19 cellular contexts compared by ENCODE assay signal in the genomic region with DNA sequence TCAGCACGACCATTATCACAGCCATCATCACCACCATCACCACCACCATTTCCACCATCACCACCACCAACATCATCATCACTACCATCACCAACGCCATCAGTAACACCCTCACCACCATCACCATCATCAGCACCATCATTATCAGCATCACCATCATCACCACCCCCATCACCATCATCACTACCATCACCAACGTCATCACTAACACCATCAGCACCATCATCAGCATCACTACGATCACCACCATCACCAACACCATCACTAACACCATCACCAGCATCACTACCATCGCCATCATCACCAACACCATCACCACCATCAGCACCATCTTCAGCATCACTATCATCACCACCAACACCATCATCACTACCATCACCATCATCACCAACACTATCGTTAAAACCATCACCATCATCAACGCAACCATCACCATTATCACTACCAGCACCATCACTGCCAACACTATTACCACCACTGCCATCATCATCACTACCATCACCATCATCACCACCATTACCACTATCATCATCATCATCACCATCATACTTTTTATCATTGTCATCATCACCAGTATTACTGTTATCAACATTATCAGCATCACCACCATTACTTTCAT. TPM values are rescaled to one million over a fixed set of nuclear protein-coding genes. Genes with fewer than 3 reads are reported as not detected.
DNase-seq lines count a peak whose midpoint lies in the region; ATAC-seq, FAIRE-seq and TF ChIP-seq lines count a peak whose summit lies in the region.
"Had no signal": no experiment of that assay in that cellular context is flagged by ENCODE, and none has a peak within 500 bp of the region (broad histone marks: within the 10 kb centered on the region; RNA-seq: fewer than 3 reads in every experiment).

No MANE protein-coding gene starts in this region.

- no peaks in the 10 kb centered on the region for H3K36me3 ChIP-seq in K562 (ENCODE audit: control insufficient read depth, insufficient read depth, low read length)
- no peaks in the 10 kb centered on the region for H3K36me3 ChIP-seq in neuronal stem cell (replicated peaks in 1 of 2; ENCODE audit: control insufficient read depth in 2 of 2, insufficient read depth in 2 of 2, low read length in 2 of 2)
- no peaks in the 10 kb centered on the region for H3K36me3 ChIP-seq in MG63
- H3K36me3 ChIP-seq: BE2C, HAP-1 had no signal

- BruUV-seq in K562 (replicated peaks; lab: Mats Ljungman, UMichigan) = no TSS peak

- no peaks in the 10 kb centered on the region for H3K79me1 ChIP-seq in neuronal stem cell (ENCODE audit: low read depth, low read length)

- H3K9ac ChIP-seq in K562 (ENCODE audit: insufficient read depth in 1 of 2, low read depth in 2 of 2, low read length in 2 of 2) = no peak overlapping the region
- no peak overlapping the region for H3K9ac ChIP-seq in neuronal stem cell (ENCODE audit: low read depth, low read length, poor library complexity)

- no peaks in the 10 kb centered on the region for H3K9me1 ChIP-seq in K562 (ENCODE audit: control insufficient read depth, insufficient read depth, low read length)

- in situ Hi-C loops in K562 (cut with MboI) = no loop called here

- H2BK15ac ChIP-seq in neuronal stem cell (ENCODE audit: low read length) = no peak overlapping the region

- no peak overlapping the region for H4K91ac ChIP-seq in neuronal stem cell (ENCODE audit: low read depth, low read length, poor library complexity)

- no peak overlapping the region for H2AK5ac ChIP-seq in neuronal stem cell (ENCODE audit: low read depth, low read length)

- TF ChIP-seq RAD21 in K562 (CRISPR knock-in tag; conservative IDR thresholded peaks at IDR 0.05 in 1 of 2, IDR thresholded peaks at IDR 0.05 in 1 of 2) = no peak

- H3K4me2 ChIP-seq in K562 (ENCODE audit: insufficient read depth, low read length) = no peak overlapping the region
- no peak overlapping the region for H3K4me2 ChIP-seq in neuronal stem cell (ENCODE audit: insufficient read depth, low read length, poor library complexity, severe bottlenecking)

- no peaks in the 10 kb centered on the region for H3K79me2 ChIP-seq in K562 (ENCODE audit: control insufficient read depth, insufficient read depth, low read length)

- no peak overlapping the region for H2BK120ac ChIP-seq in neuronal stem cell (ENCODE audit: low read depth, low read length)

- H3K27me3 ChIP-seq in K562 (ENCODE audit: control insufficient read depth in 2 of 2, insufficient read depth in 2 of 2, low read length in 2 of 2) (peaks cover 18 to 40% of the 10 kb centered on the region in 2 experiments), neuronal stem cell (ENCODE audit: control insufficient read depth in 3 of 3, insufficient read depth in 3 of 3, low read depth in 1 of 3, low read length in 3 of 3) (peaks cover 0 to 15% (median 0%) of the 10 kb centered on the region in 3 experiments), MG63 (no peaks in the 10 kb centered on the region)
- H3K27me3 ChIP-seq: BE2C had no signal

- no peak for FAIRE-seq in K562 (lab: Jason Lieb, UNC)
- FAIRE-seq: A204.1, D721Med, G401.6, GM12891 had no signal

- H3K4me3 ChIP-seq in K562 = no peak overlapping the region
- H3K4me3 ChIP-seq in neuronal stem cell (ENCODE audit: low read length in 2 of 2) = peak overlapping the region in 1 of 2 donors; percentile 57
- H3K4me3 ChIP-seq in MG63 = no peak overlapping the region
- H3K4me3 ChIP-seq: HAP-1 had no signal

- no peak overlapping the region for H4K8ac ChIP-seq in neuronal stem cell (ENCODE audit: low read depth, low read length)

- H3K4ac ChIP-seq in neuronal stem cell (ENCODE audit: low read length) = no peak overlapping the region

- H3K14ac ChIP-seq in neuronal stem cell (ENCODE audit: low read length) = peak overlapping the region; percentile 21

- no peaks in the 10 kb centered on the region; the same call in none of the 2 replicates for H4K20me1 ChIP-seq in K562 (replicated peaks; ENCODE audit: control insufficient read depth, insufficient read depth, low read length)

- TF ChIP-seq EP300 in K562 (IDR thresholded peaks at IDR 0.05; ENCODE audit: low read length) = no peak

- ATAC-seq in K562 = no peak

- H3K27ac ChIP-seq in K562 (ENCODE audit: extremely low read depth, low read depth, low read length) = no peak overlapping the region
- H3K27ac ChIP-seq in neuronal stem cell (replicated peaks; ENCODE audit: low read length) = no peak overlapping the region
- H3K27ac ChIP-seq: C4-2B had no signal

- CTCF ChIA-PET in HEK293T (lab: Yijun Ruan, JAX) = no interaction called here
- CTCF ChIA-PET in K562 (lab: Yijun Ruan, JAX; ENCODE audit: low intra/inter-chr PET ratio) = no interaction called here

- H3K4me1 ChIP-seq in K562 (replicated peaks in 1 of 2; ENCODE audit: control insufficient read depth in 2 of 2, insufficient read depth in 2 of 2, low read length in 2 of 2) (peaks cover 2 to 10% of the 10 kb centered on the region in 2 experiments; a peak in 2 of 5 replicates), neuronal stem cell (ENCODE audit: control insufficient read depth in 2 of 2, insufficient read depth in 1 of 2, low read depth in 1 of 2, low read length in 2 of 2) (no peaks in the 10 kb centered on the region)
- H3K4me1 ChIP-seq: BE2C, Caco-2, HAP-1 had no signal

- no peak overlapping the region for H2BK12ac ChIP-seq in neuronal stem cell (ENCODE audit: low read length)

- no peak overlapping the region for H2BK5ac ChIP-seq in neuronal stem cell (ENCODE audit: low read length)

- WGBS in K562 (ENCODE audit: insufficient coverage, low coverage, missing lambda C conversion rate) = 0% methylated on average over 7 of the region's 7 CpGs
- WGBS in neuronal stem cell (ENCODE audit: extremely low coverage in 2 of 2, insufficient read length in 2 of 2, insufficient replicate concordance in 1 of 2), 2 donors = 100% methylated on average over 2 to 3 of the region's 7 CpGs

- H2AFZ ChIP-seq in K562 (ENCODE audit: low read depth, low read length) (no peak overlapping the region), neuronal stem cell (ENCODE audit: low read length) (no peak overlapping the region)

- POLR2A ChIA-PET in HEK293T (lab: Yijun Ruan, JAX) = no interaction called here
- POLR2A ChIA-PET in K562 (lab: Yijun Ruan, JAX) = no interaction called here

- H3K18ac ChIP-seq in neuronal stem cell (ENCODE audit: low read length) = no peak overlapping the region

- H3K9me3 ChIP-seq in K562 (replicated peaks; ENCODE audit: control insufficient read depth, insufficient read depth, low read depth, low read length) = no peaks in the 10 kb centered on the region
- H3K9me3 ChIP-seq in neuronal stem cell (replicated peaks in 1 of 2; ENCODE audit: control insufficient read depth in 2 of 2, insufficient read depth in 1 of 2, low read depth in 1 of 2, low read length in 2 of 2) = peaks cover 0 to 5% of the 10 kb centered on the region in 2 donors
- H3K9me3 ChIP-seq in MG63 = no peaks in the 10 kb centered on the region
- H3K9me3 ChIP-seq: BE2C, Caco-2, HAP-1 had no signal

- DNase-seq in HEK293T (ENCODE audit: extremely low spot score) = no peak
- no peak for DNase-seq in K562 (ENCODE audit: extremely low read depth in 1 of 4, low spot score in 3 of 4)
- DNase-seq in neuronal stem cell (ENCODE audit: low spot score) = no peak
- DNase-seq in MG63 = no peak
- DNase-seq in mucosa of gallbladder (ENCODE audit: low spot score) = no peak
- DNase-seq in SW480 (ENCODE audit: low spot score) = no peak
- DNase-seq in C1 segment of cervical spinal cord (lab: John Stamatoyannopoulos, UW) = no peak
- DNase-seq: ACHN; BE2C; Caco-2; CD4-positive, alpha-beta T cell; GOT3; HFFc6 had no signal

- TF ChIP-seq POLR2A in K562 (conservative IDR thresholded peaks at IDR 0.05) = no peak

- H3K23ac ChIP-seq in neuronal stem cell (ENCODE audit: low read depth, low read length, poor library complexity) = peak overlapping the region; percentile 35

- intact Hi-C loops in K562 (cut with micrococcal nuclease) = no loop called here

- no peak for TF ChIP-seq CTCF in K562 (IDR thresholded peaks at IDR 0.05 in 2 of 3, conservative IDR thresholded peaks at IDR 0.05 in 1 of 3; ENCODE audit: insufficient read depth in 2 of 3, low read depth in 1 of 3, low read length in 3 of 3)

RNA-seq across cellular contexts. Expression of gene TAS1R2, which starts 1.3 kb away (rescaled TPM):
- not detected in 2 replicates for total RNA-seq in K562 (2011; cell fraction: chromatin; rRNA removed; ENCODE audit: low replicate concordance)
- total RNA-seq in K562 (2011; cell fraction: nucleolus; rRNA removed) = not detected in 2 replicates
- total RNA-seq in K562 (2011; cell fraction: nucleoplasm; rRNA removed) = not detected in 2 replicates
- total RNA-seq in K562 (2014; rRNA removed) (not detected in 2 replicates), K562 (2014; rRNA removed; fragmentation: Illumina TruSeq; extraction: Trizol) (not detected in 2 replicates), K562 (2015; rRNA removed; fragmentation: Illumina TruSeq; extraction: Trizol) (not detected in 2 replicates), K562 (2021) (not detected in 2 replicates), mucosa of gallbladder (not detected)
- polyA plus RNA-seq in K562 (2011; rRNA removed) (not detected in 2 replicates), K562 (2014; fragmentation: Illumina TruSeq; extraction: Trizol) (not detected in 2 replicates), K562 (2014; fragmentation: Nextera tagmentation; extraction: Ambion mirVana) (not detected), K562 (2014; rRNA removed) (not detected in 2 replicates)
- polyA plus RNA-seq in K562 (2011; cell fraction: cytosol; rRNA removed) = 0.03 TPM in 1 of 2 replicates, not detected in the other
- 0.04 TPM in 1 of 2 replicates, not detected in the other for polyA plus RNA-seq in K562 (2011; cell fraction: nucleus; rRNA removed)
- not detected in 2 replicates for polyA plus RNA-seq in K562 (2012)
- not detected in 2 replicates for polyA minus RNA-seq in K562 (2011; rRNA and poly(A)+ RNA removed)
- not detected in 2 replicates for polyA minus RNA-seq in K562 (2011; cell fraction: cytosol; rRNA and poly(A)+ RNA removed)
- not detected in 2 replicates for polyA minus RNA-seq in K562 (2011; cell fraction: nucleus; rRNA and poly(A)+ RNA removed)
- not detected for polyA plus RNA-seq in neuronal stem cell (2013, experiment 1 of 2)
- polyA plus RNA-seq in neuronal stem cell (2013, experiment 2 of 2) = not detected
- not detected in 2 replicates for total RNA-seq in MG63 (2014; rRNA removed; shearing (Covaris generic); ENCODE audit: low replicate concordance)
- total RNA-seq: Caco-2; CD4-positive, alpha-beta T cell; HFFc6 had no signal

RNA-seq across cellular contexts. Expression of gene ALDH4A1, which starts 44.2 kb away (rescaled TPM):
- total RNA-seq in K562 (2011; cell fraction: chromatin; rRNA removed; ENCODE audit: low replicate concordance) = 11.2 and 40.7 TPM in 2 replicates
- total RNA-seq in K562 (2011; cell fraction: nucleolus; rRNA removed) = 26.5 and 44.0 TPM in 2 replicates
- 15.6 and 16.3 TPM in 2 replicates for total RNA-seq in K562 (2011; cell fraction: nucleoplasm; rRNA removed)
- total RNA-seq in K562 (2014; rRNA removed) (27.2 and 28.7 TPM in 2 replicates), K562 (2014; rRNA removed; fragmentation: Illumina TruSeq; extraction: Trizol) (4.8 and 6.7 TPM in 2 replicates), K562 (2015; rRNA removed; fragmentation: Illumina TruSeq; extraction: Trizol) (16.6 and 17.0 TPM in 2 replicates), K562 (2021) (29.2 and 31.4 TPM in 2 replicates), mucosa of gallbladder (26.4 TPM)
- polyA plus RNA-seq in K562 (2011; rRNA removed) (18.8 and 22.1 TPM in 2 replicates), K562 (2014; fragmentation: Illumina TruSeq; extraction: Trizol) (15.2 and 21.6 TPM in 2 replicates), K562 (2014; fragmentation: Nextera tagmentation; extraction: Ambion mirVana) (under 1 TPM; 0.27 to 0.73 TPM), K562 (2014; rRNA removed) (31.2 and 34.3 TPM in 2 replicates)
- polyA plus RNA-seq in K562 (2011; cell fraction: cytosol; rRNA removed) = 19.8 and 47.1 TPM in 2 replicates
- polyA plus RNA-seq in K562 (2011; cell fraction: nucleus; rRNA removed) = 30.2 and 60.5 TPM in 2 replicates
- polyA plus RNA-seq in K562 (2012) = 27.3 and 32.5 TPM in 2 replicates
- polyA minus RNA-seq in K562 (2011; rRNA and poly(A)+ RNA removed) = 4.7 and 11.0 TPM in 2 replicates
- 15.9 and 21.1 TPM in 2 replicates for polyA minus RNA-seq in K562 (2011; cell fraction: cytosol; rRNA and poly(A)+ RNA removed)
- polyA minus RNA-seq in K562 (2011; cell fraction: nucleus; rRNA and poly(A)+ RNA removed) = 13.7 and 17.0 TPM in 2 replicates
- 11.9 TPM for polyA plus RNA-seq in neuronal stem cell (2013, experiment 1 of 2)
- 11.5 TPM for polyA plus RNA-seq in neuronal stem cell (2013, experiment 2 of 2)
- total RNA-seq in MG63 (2014; rRNA removed; shearing (Covaris generic); ENCODE audit: low replicate concordance) = 5.3 and 23.6 TPM in 2 replicates
